Comparison of ENCODE assay signal across 8 cellular contexts in the genomic region with DNA sequence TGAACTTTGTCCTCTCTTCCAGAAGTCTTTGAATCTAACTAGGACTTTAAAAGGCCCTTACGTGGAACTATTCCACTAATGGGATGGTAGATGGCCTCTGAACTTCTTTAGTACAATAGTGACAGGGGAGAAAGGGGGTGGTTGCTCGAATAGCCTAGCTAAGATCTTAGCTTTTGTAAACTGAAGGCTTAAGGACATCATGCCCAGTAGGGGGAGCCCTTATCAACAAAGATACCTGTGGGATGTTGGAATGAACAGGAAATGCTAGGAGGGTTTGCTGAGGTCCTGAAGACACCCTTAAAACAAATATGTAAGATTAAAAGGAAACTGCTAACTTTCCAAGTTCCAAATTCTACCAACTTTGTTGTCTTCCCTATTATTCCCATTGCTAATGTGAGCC. TPM values are rescaled to one million over a fixed set of nuclear protein-coding genes. Genes with fewer than 3 reads are reported as not detected.
DNase-seq lines count a peak whose midpoint lies in the region; ATAC-seq, FAIRE-seq and TF ChIP-seq lines count a peak whose summit lies in the region.

No MANE protein-coding gene starts in this region.

- no peaks in the 10 kb centered on the region for H3K36me3 ChIP-seq in BJ (ENCODE audit: control insufficient read depth, insufficient read depth, low read length)
- no peaks in the 10 kb centered on the region for H3K36me3 ChIP-seq in kidney (ENCODE audit: control insufficient read depth in 1 of 2, insufficient read depth in 2 of 2, low read length in 2 of 2)

- H3K27me3 ChIP-seq in BJ (ENCODE audit: control insufficient read depth, insufficient read depth, low read length): no peaks in the 10 kb centered on the region; the same call in none of the 2 replicates

- CTCF ChIA-PET in BJ (lab: Yijun Ruan, JAX): interaction anchor here (0.6 to 3.1 kb wide), 13 partner anchors 8 to 213 kb away, joined by 3 to 35 read pairs (median 4); no protein-coding TSS in a partner anchor

- H3K9me3 ChIP-seq in kidney (ENCODE audit: control insufficient read depth in 1 of 2, low read length in 2 of 2): no peaks in the 10 kb centered on the region

- no peak overlapping the region for H3K9ac ChIP-seq in kidney (ENCODE audit: low read length in 2 of 2)

- no peak overlapping the region for H3K27ac ChIP-seq in kidney (ENCODE audit: low read depth in 2 of 2, low read length in 2 of 2)

- DNase-seq in BJ (ENCODE audit: low read depth) (peak; percentile 18), M059J (ENCODE audit: low read depth) (peak; percentile 70), RPMI7951 (ENCODE audit: low read depth) (peak; percentile 66), cardiac fibroblast (ENCODE audit: low read depth in 2 of 2) (peak; percentile 83 to 87), kidney (no peak)
- peak; percentile 3 for DNase-seq in stimulated activated CD8-positive, alpha-beta memory T cell treated with anti-CD3 and anti-CD28 coated beads, Interleukin-12 subunit alpha, Interleukin-12 subunit beta, amount 100 ng/mL, for 24 hours (ENCODE audit: extremely low read depth)

- peak; percentile 69 for ATAC-seq in GM18511 (IDR thresholded peaks at IDR 0.05; ENCODE audit: unreplicated experiment)
- no peak for ATAC-seq in HG02610 (IDR thresholded peaks at IDR 0.05; ENCODE audit: unreplicated experiment)

- no peak overlapping the region for H3K4me3 ChIP-seq in BJ (ENCODE audit: low read depth, low read length)
- H3K4me3 ChIP-seq in cardiac fibroblast (replicated peaks in 1 of 2; ENCODE audit: low read depth in 2 of 2, low read length in 2 of 2): no peak overlapping the region
- no peak overlapping the region for H3K4me3 ChIP-seq in kidney (ENCODE audit: low read length in 2 of 2)

- intact Hi-C loops in kidney (cut with DNase I): loop anchor here (10.0 kb wide), 1 partner anchor 177 kb away; no protein-coding TSS in a partner anchor

- no peak for FAIRE-seq in kidney (lab: Jason Lieb, UNC)

- POLR2A ChIA-PET in BJ (lab: Charles Lee): no interaction called here

- TF ChIP-seq CTCF in BJ (IDR thresholded peaks at IDR 0.05; ENCODE audit: insufficient read depth, low read depth, low read length): peak; percentile 79
- TF ChIP-seq CTCF in cardiac fibroblast (IDR thresholded peaks at IDR 0.05; ENCODE audit: low read depth, low read length): peak; percentile 72
- TF ChIP-seq CTCF in kidney (IDR thresholded peaks at IDR 0.05; ENCODE audit: borderline replicate concordance, extremely low read depth, insufficient read depth): peak; percentile 62

- no peaks in the 10 kb centered on the region for H3K4me1 ChIP-seq in kidney (ENCODE audit: control insufficient read depth in 1 of 2, insufficient read depth in 1 of 2, low read depth in 1 of 2, low read length in 2 of 2)

RNA-seq across cellular contexts. Expression of gene NHLH2, which starts 33.2 kb away (rescaled TPM):
- polyA plus RNA-seq in BJ (2011; rRNA removed): not detected in 2 replicates
- not detected in 2 replicates for polyA minus RNA-seq in BJ (2011; rRNA and poly(A)+ RNA removed)
- total RNA-seq in M059J (2014; rRNA removed; shearing (Covaris generic)): not detected in 2 replicates
- not detected in 2 replicates for total RNA-seq in RPMI7951 (2014; rRNA removed; shearing (Covaris generic))
- not detected for total RNA-seq in kidney
- polyA plus RNA-seq in kidney (ENCODE audit: insufficient read depth, low read depth, low replicate concordance): not detected

RNA-seq across cellular contexts. Expression of gene CASQ2, which starts 39.2 kb away (rescaled TPM):
- polyA plus RNA-seq in BJ (2011; rRNA removed): not detected in 2 replicates
- not detected in 2 replicates for polyA minus RNA-seq in BJ (2011; rRNA and poly(A)+ RNA removed)
- not detected in 2 replicates for total RNA-seq in M059J (2014; rRNA removed; shearing (Covaris generic))
- total RNA-seq in RPMI7951 (2014; rRNA removed; shearing (Covaris generic)): not detected in 2 replicates
- total RNA-seq in kidney: 2.3 TPM
- polyA plus RNA-seq in kidney (ENCODE audit: insufficient read depth, low read depth, low replicate concordance): 2.6 TPM
